In the genomic region with DNA sequence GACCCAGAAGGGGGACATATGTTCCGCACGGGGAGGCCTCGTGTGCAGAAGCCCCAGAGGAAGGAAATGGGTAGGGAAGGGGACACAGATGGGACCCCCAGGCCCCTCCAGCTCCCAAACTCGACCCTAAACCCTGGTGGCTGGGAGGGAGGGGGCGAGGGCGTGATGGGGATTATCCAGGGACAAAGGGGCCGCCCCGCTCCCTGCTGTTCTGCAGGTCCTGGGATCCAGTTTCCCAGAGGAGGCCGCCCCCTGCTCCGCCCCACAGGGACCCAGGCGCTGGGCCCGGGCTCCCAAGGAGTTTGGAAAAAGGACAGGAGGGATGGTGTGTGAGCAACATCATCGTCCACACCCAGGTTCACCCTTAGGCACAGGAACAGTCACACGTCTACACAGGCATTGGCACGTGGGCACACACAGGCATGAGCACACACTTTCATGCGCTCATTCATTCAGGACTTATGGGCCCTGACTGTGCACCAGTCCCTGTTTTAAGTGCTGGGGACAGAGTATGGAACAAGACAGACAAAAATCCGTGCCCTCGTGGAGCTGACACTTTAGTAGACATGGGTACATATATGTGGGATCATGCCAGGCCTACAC, we compare ENCODE assay signal across 23 cellular contexts.
"Had no signal": no experiment of that assay in that cellular context is flagged by ENCODE, and none has a peak within 500 bp of the region (broad histone marks: within the 10 kb centered on the region; RNA-seq: fewer than 3 reads in every experiment).

No MANE protein-coding gene starts in this region.

- DNase-seq: activated B cell treated with CpG ODN at 0.5 μM for 24 hours; activated CD4-positive, alpha-beta T cell treated with anti-CD3 and anti-CD28 coated beads, Interleukin-2, amount 10 ng/mL, durations not matched to agents 7 days and 5 days; activated CD8-positive, alpha-beta memory T cell treated with anti-CD3 and anti-CD28 coated beads, Interleukin-2, amount 50 U/mL, for 48 hours; activated gamma-delta T cell treated with Interleukin-2 at 50 U/mL for 16 hours; activated naive CD8-positive, alpha-beta T cell treated with anti-CD3 and anti-CD28 coated beads for 36 hours; activated T-cell treated with anti-CD3 and anti-CD28 coated beads, Interleukin-2, amount 50 U/mL, for 72 hours; amygdala; body of pancreas; central memory CD4-positive, alpha-beta T cell; effector CD4-positive, alpha-beta T cell; head of caudate nucleus; kidney glomerular epithelial cell; left ventricle myocardium superior; mesenchymal stem cell; natural killer cell; nucleus accumbens; stimulated activated CD4-positive, alpha-beta T cell treated with anti-CD3 and anti-CD28 coated beads, Interleukin-2, amount 100 ng/mL, for 48 hours; stimulated activated naive CD4-positive, alpha-beta T cell; transverse colon had no signal

- ATAC-seq: activated T-cell treated with anti-CD3 and anti-CD28 coated beads, Interleukin-2, amount 50 U/mL, for 72 hours; body of pancreas; left ventricle myocardium superior; natural killer cell had no signal

- H3K4me3 Mint-ChIP-seq: activated B cell treated with CpG ODN at 0.5 μM for 24 hours; activated CD4-positive, alpha-beta T cell treated with anti-CD3 and anti-CD28 coated beads, Interleukin-2, amount 10 ng/mL, durations not matched to agents 7 days and 5 days; activated naive CD8-positive, alpha-beta T cell treated with anti-CD3 and anti-CD28 coated beads for 36 hours; activated T-cell treated with anti-CD3 and anti-CD28 coated beads, Interleukin-2, amount 50 U/mL, for 72 hours; natural killer cell had no signal

- H3K27ac Mint-ChIP-seq: activated B cell treated with CpG ODN at 0.5 μM for 24 hours; activated CD4-positive, alpha-beta T cell treated with anti-CD3 and anti-CD28 coated beads, Interleukin-2, amount 10 ng/mL, durations not matched to agents 7 days and 5 days; activated naive CD8-positive, alpha-beta T cell treated with anti-CD3 and anti-CD28 coated beads for 36 hours; activated T-cell treated with anti-CD3 and anti-CD28 coated beads, Interleukin-2, amount 50 U/mL, for 72 hours; natural killer cell had no signal

- H3K9me3 ChIP-seq: body of pancreas, transverse colon had no signal

- H3K36me3 ChIP-seq: transverse colon had no signal

- H3K27ac ChIP-seq: body of pancreas, coronary artery, transverse colon had no signal

- H3K9me3 Mint-ChIP-seq: activated B cell treated with CpG ODN at 0.5 μM for 24 hours; activated CD4-positive, alpha-beta T cell treated with anti-CD3 and anti-CD28 coated beads, Interleukin-2, amount 10 ng/mL, durations not matched to agents 7 days and 5 days; activated naive CD8-positive, alpha-beta T cell treated with anti-CD3 and anti-CD28 coated beads for 36 hours; activated T-cell treated with anti-CD3 and anti-CD28 coated beads, Interleukin-2, amount 50 U/mL, for 72 hours; natural killer cell had no signal

- H3K27me3 ChIP-seq: body of pancreas, transverse colon had no signal

- FAIRE-seq: endothelial cell of umbilical vein, frontal cortex, TTC549 had no signal

- H3K4me1 ChIP-seq: body of pancreas, transverse colon had no signal

- H3K36me3 Mint-ChIP-seq: activated naive CD8-positive, alpha-beta T cell treated with anti-CD3 and anti-CD28 coated beads for 36 hours; natural killer cell had no signal

- H3K4me3 ChIP-seq: body of pancreas, coronary artery, transverse colon had no signal

- H3K27me3 Mint-ChIP-seq: activated B cell treated with CpG ODN at 0.5 μM for 24 hours; activated CD4-positive, alpha-beta T cell treated with anti-CD3 and anti-CD28 coated beads, Interleukin-2, amount 10 ng/mL, durations not matched to agents 7 days and 5 days; activated naive CD8-positive, alpha-beta T cell treated with anti-CD3 and anti-CD28 coated beads for 36 hours had no signal
